In genomic region chr11:1650918-1651262, GRCh38 we compare ENCODE assay signal across 1 cellular context.
TF ChIP-seq lines count a peak whose summit lies in the region.

No MANE protein-coding gene starts in this region.

TF ChIP-seq in H1, 55 proteins besides CTCF, POLR2A, EP300 and RAD21:
- TF ChIP-seq PHF8 (conservative IDR thresholded peaks at IDR 0.05; ENCODE audit: low read depth, low read length) (no peak), CBX5 (IDR thresholded peaks at IDR 0.05; ENCODE audit: low read depth, low read length) (no peak), TCF12 (IDR thresholded peaks at IDR 0.05; ENCODE audit: low read depth, low read length) (no peak), JUN (IDR thresholded peaks at IDR 0.05; ENCODE audit: low read depth, low read length) (no peak), CHD2 (IDR thresholded peaks at IDR 0.05; ENCODE audit: low read length) (no peak), E2F6 (IDR thresholded peaks at IDR 0.05) (no peak)
TF ChIP-seq in H1: peak in this region for 0.
